In genomic region chr7:88200793-88201192, GRCh38 we compare ENCODE assay signal across 1 cellular context.
TF ChIP-seq lines count a peak whose summit lies in the region.

No MANE protein-coding gene starts in this region.

TF ChIP-seq in GM23338, 12 proteins besides CTCF, POLR2A, EP300 and RAD21 (continued from another document):
- TF ChIP-seq ETS1 (IDR thresholded peaks at IDR 0.05): no peak
